1 cellular context compared by ENCODE assay signal in the genomic region with DNA sequence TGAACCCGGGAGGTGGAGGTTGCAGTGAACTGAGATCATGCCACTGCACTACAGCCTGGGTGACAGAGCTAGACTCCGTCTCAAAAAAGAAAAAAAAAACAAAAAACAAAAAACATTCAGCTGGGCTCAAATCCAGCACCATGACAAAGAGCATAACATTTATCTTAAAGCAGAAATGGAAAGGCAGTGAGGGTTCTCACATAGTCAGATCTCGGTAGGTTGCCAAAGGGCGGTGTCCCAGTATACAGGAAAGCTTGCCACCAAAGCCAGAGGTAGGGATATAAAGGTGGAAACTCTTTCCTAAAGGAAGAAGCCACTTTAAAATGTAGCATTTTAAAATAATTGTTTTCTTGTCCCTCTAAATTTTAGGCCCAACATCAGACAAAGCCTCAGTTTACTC.
TF ChIP-seq lines count a peak whose summit lies in the region.

No MANE protein-coding gene starts in this region.

TF ChIP-seq in HepG2, 621 proteins besides CTCF, POLR2A, EP300 and RAD21 (continued from another document):
- TF ChIP-seq, protein P1, sequence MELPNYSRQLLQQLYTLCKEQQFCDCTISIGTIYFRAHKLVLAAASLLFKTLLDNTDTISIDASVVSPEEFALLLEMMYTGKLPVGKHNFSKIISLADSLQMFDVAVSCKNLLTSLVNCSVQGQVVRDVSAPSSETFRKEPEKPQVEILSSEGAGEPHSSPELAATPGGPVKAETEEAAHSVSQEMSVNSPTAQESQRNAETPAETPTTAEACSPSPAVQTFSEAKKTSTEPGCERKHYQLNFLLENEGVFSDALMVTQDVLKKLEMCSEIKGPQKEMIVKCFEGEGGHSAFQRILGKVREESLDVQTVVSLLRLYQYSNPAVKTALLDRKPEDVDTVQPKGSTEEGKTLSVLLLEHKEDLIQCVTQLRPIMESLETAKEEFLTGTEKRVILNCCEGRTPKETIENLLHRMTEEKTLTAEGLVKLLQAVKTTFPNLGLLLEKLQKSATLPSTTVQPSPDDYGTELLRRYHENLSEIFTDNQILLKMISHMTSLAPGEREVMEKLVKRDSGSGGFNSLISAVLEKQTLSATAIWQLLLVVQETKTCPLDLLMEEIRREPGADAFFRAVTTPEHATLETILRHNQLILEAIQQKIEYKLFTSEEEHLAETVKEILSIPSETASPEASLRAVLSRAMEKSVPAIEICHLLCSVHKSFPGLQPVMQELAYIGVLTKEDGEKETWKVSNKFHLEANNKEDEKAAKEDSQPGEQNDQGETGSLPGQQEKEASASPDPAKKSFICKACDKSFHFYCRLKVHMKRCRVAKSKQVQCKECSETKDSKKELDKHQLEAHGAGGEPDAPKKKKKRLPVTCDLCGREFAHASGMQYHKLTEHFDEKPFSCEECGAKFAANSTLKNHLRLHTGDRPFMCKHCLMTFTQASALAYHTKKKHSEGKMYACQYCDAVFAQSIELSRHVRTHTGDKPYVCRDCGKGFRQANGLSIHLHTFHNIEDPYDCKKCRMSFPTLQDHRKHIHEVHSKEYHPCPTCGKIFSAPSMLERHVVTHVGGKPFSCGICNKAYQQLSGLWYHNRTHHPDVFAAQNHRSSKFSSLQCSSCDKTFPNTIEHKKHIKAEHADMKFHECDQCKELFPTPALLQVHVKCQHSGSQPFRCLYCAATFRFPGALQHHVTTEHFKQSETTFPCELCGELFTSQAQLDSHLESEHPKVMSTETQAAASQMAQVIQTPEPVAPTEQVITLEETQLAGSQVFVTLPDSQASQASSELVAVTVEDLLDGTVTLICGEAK (IDR thresholded peaks at IDR 0.05) = no peak
- TF ChIP-seq, protein P1 (CRISPR knock-in tag; IDR thresholded peaks at IDR 0.05) = no peak
